In genomic region chr19:12913011-12913561, GRCh38 we compare ENCODE assay signal across 9 cellular contexts. TPM values are rescaled to one million over a fixed set of nuclear protein-coding genes. Genes with fewer than 3 reads are reported as not detected.
DNase-seq lines count a peak whose midpoint lies in the region; ATAC-seq, FAIRE-seq and TF ChIP-seq lines count a peak whose summit lies in the region.
"Had no signal": no experiment of that assay in that cellular context is flagged by ENCODE, and none has a peak within 500 bp of the region (broad histone marks: within the 10 kb centered on the region; RNA-seq: fewer than 3 reads in every experiment).

No MANE protein-coding gene starts in this region.

- no TSS peak for BruUV-seq in K562 (replicated peaks; lab: Mats Ljungman, UMichigan)

- TF ChIP-seq CTCF in K562 (IDR thresholded peaks at IDR 0.05 in 2 of 3, conservative IDR thresholded peaks at IDR 0.05 in 1 of 3; ENCODE audit: insufficient read depth in 2 of 3, low read depth in 1 of 3, low read length in 3 of 3) (no peak), spleen (IDR thresholded peaks at IDR 0.05 in 8 of 11, conservative IDR thresholded peaks at IDR 0.05 in 3 of 11) (no peak), foreskin keratinocyte (conservative IDR thresholded peaks at IDR 0.05) (no peak)

- H4K20me1 ChIP-seq in K562 (replicated peaks; ENCODE audit: control insufficient read depth, insufficient read depth, low read length), result no peaks in the 10 kb centered on the region

- H3K36me3 ChIP-seq in K562 (ENCODE audit: control insufficient read depth, insufficient read depth, low read length) (no peaks in the 10 kb centered on the region), spleen (no peaks in the 10 kb centered on the region)

- TF ChIP-seq POLR2A in K562 (conservative IDR thresholded peaks at IDR 0.05) (no peak), spleen (IDR thresholded peaks at IDR 0.05) (no peak)

- TF ChIP-seq RAD21 in K562 (CRISPR knock-in tag; conservative IDR thresholded peaks at IDR 0.05 in 1 of 2, IDR thresholded peaks at IDR 0.05 in 1 of 2), result no peak

- peak overlapping the region; percentile 20 to 86; a peak in 3 of 4 replicates for H3K9ac ChIP-seq in K562 (ENCODE audit: insufficient read depth in 1 of 2, low read depth in 2 of 2, low read length in 2 of 2)

- ATAC-seq in K562 (peak; percentile 29), foreskin keratinocyte (no peak), GM19455 (IDR thresholded peaks at IDR 0.05; ENCODE audit: unreplicated experiment) (no peak)

- H3K27me3 ChIP-seq in K562 (ENCODE audit: control insufficient read depth in 2 of 2, insufficient read depth in 2 of 2, low read length in 2 of 2), result no peaks in the 10 kb centered on the region
- no peaks in the 10 kb centered on the region for H3K27me3 ChIP-seq in spleen (replicated peaks in 1 of 7)
- no peaks in the 10 kb centered on the region for H3K27me3 ChIP-seq in foreskin keratinocyte

- no peak for TF ChIP-seq EP300 in K562 (IDR thresholded peaks at IDR 0.05; ENCODE audit: low read length)

- no peaks in the 10 kb centered on the region for H3K9me1 ChIP-seq in K562 (ENCODE audit: control insufficient read depth, insufficient read depth, low read length)

- intact Hi-C loops in K562 (cut with micrococcal nuclease), result no loop called here
- intact Hi-C loops in spleen (cut with DNase I; ENCODE audit: low total_unique reads), result no loop called here

- H3K4me2 ChIP-seq in K562 (ENCODE audit: insufficient read depth, low read length), result peak overlapping the region; percentile 34

- H2AFZ ChIP-seq in K562 (ENCODE audit: low read depth, low read length), result peak overlapping the region; percentile 77

- H3K27ac ChIP-seq in K562 (ENCODE audit: extremely low read depth, low read depth, low read length) (no peak overlapping the region; the same call in 2 of the 3 replicates), spleen (peak overlapping the region; percentile 42 to 86 (median 73)), foreskin keratinocyte (no peak overlapping the region)

- CTCF ChIA-PET in K562 (lab: Yijun Ruan, JAX; ENCODE audit: low intra/inter-chr PET ratio), result no interaction called here

- in situ Hi-C loops in K562 (cut with MboI), result no loop called here

- H3K79me2 ChIP-seq in K562 (ENCODE audit: control insufficient read depth, insufficient read depth, low read length), result no peaks in the 10 kb centered on the region

- WGBS in K562 (ENCODE audit: insufficient coverage, low coverage, missing lambda C conversion rate), result 27% methylated on average over 22 of the region's 22 CpGs
- 24 to 46% (median 27%) methylated on average over 22 of the region's 22 CpGs for WGBS in spleen, 5 donors

- peak; percentile 19 for FAIRE-seq in K562 (lab: Jason Lieb, UNC)
- FAIRE-seq: endometrium had no signal

- DNase-seq in DMS53 (lab: John Stamatoyannopoulos, UW) (peak; percentile 92), NCI-H2081 treated with DMSO at 0.1 percent for 48 hours (lab: John Stamatoyannopoulos, UW) (peak; percentile 95), K562 (ENCODE audit: extremely low read depth in 1 of 4, low spot score in 3 of 4) (peak in 3 of 4 experiments; percentile 18 to 24 (median 21)), islet precursor cell (peak; percentile 65), spleen (no peak), 8988T (no peak), foreskin keratinocyte (no peak)

- H3K4me1 ChIP-seq in K562 (replicated peaks in 1 of 2; ENCODE audit: control insufficient read depth in 2 of 2, insufficient read depth in 2 of 2, low read length in 2 of 2) (peaks cover 15 to 25% of the 10 kb centered on the region in 2 experiments), spleen (peaks cover 5 to 31% (median 24%) of the 10 kb centered on the region in 6 donors), foreskin keratinocyte (no peaks in the 10 kb centered on the region)

- no peak overlapping the region for H3K4me3 ChIP-seq in K562
- H3K4me3 ChIP-seq in spleen, result peak overlapping the region in 1 of 8 donors; percentile 38

- H3K9me3 ChIP-seq in K562 (replicated peaks; ENCODE audit: control insufficient read depth, insufficient read depth, low read depth, low read length) (no peaks in the 10 kb centered on the region), spleen (no peaks in the 10 kb centered on the region)

- POLR2A ChIA-PET in K562 (lab: Yijun Ruan, JAX), result interaction anchor here (0.7 to 2.3 kb wide), 13 partner anchors 9 to 37 kb away, joined by 3 to 8 read pairs (median 3); partner anchors contain the start of genes GCDH and KLF1

RNA-seq across cellular contexts. Expression of gene SYCE2, which starts 6.0 kb away (rescaled TPM):
- total RNA-seq in K562 (2011; cell fraction: chromatin; rRNA removed; ENCODE audit: low replicate concordance), result 1.0 TPM in 1 of 2 replicates, not detected in the other
- not detected in 2 replicates for total RNA-seq in K562 (2011; cell fraction: nucleolus; rRNA removed)
- not detected in 2 replicates for total RNA-seq in K562 (2011; cell fraction: nucleoplasm; rRNA removed)
- total RNA-seq in K562 (2014; rRNA removed), result 0.98 and 1.5 TPM in 2 replicates
- total RNA-seq in K562 (2014; rRNA removed; fragmentation: Illumina TruSeq; extraction: Trizol), result 0.57 and 1.2 TPM in 2 replicates
- 0.62 and 0.79 TPM in 2 replicates for total RNA-seq in K562 (2015; rRNA removed; fragmentation: Illumina TruSeq; extraction: Trizol)
- 0.67 and 0.69 TPM in 2 replicates for total RNA-seq in K562 (2021)
- 1.2 and 1.7 TPM in 2 replicates for polyA plus RNA-seq in K562 (2011; rRNA removed)
- polyA plus RNA-seq in K562 (2011; cell fraction: cytosol; rRNA removed), result 0.96 and 1.1 TPM in 2 replicates
- 0.46 and 0.77 TPM in 2 replicates for polyA plus RNA-seq in K562 (2011; cell fraction: nucleus; rRNA removed)
- 1.4 and 4.3 TPM in 2 replicates for polyA plus RNA-seq in K562 (2012)
- 2.1 TPM in 2 replicates for polyA plus RNA-seq in K562 (2014; fragmentation: Illumina TruSeq; extraction: Trizol)
- polyA plus RNA-seq in K562 (2014; fragmentation: Nextera tagmentation; extraction: Ambion mirVana), result under 1 TPM; 0.92 to 0.99 TPM
- polyA plus RNA-seq in K562 (2014; rRNA removed), result 0.85 and 2.1 TPM in 2 replicates
- polyA minus RNA-seq in K562 (2011; rRNA and poly(A)+ RNA removed), result 0.36 TPM in 1 of 2 replicates, not detected in the other
- 1.5 TPM in 1 of 2 replicates, not detected in the other for polyA minus RNA-seq in K562 (2011; cell fraction: cytosol; rRNA and poly(A)+ RNA removed)
- polyA minus RNA-seq in K562 (2011; cell fraction: nucleus; rRNA and poly(A)+ RNA removed), result not detected in 2 replicates
- total RNA-seq in spleen, result under 1 TPM in 1 of 7 donors, not detected in 6; 0.74 TPM
- under 1 TPM; 0.29 to 0.85 (median 0.30) TPM for polyA plus RNA-seq in spleen
- 0.32 and 0.37 TPM in 2 replicates for total RNA-seq in foreskin keratinocyte
- 0.38 and 0.41 TPM in 2 replicates for polyA plus RNA-seq in foreskin keratinocyte

RNA-seq across cellular contexts. Expression of gene FARSA, which starts 20.4 kb away (rescaled TPM):
- total RNA-seq in K562 (2011; cell fraction: chromatin; rRNA removed; ENCODE audit: low replicate concordance), result 40.0 and 119 TPM in 2 replicates
- total RNA-seq in K562 (2011; cell fraction: nucleolus; rRNA removed), result 123 and 134 TPM in 2 replicates
- 41.9 and 67.4 TPM in 2 replicates for total RNA-seq in K562 (2011; cell fraction: nucleoplasm; rRNA removed)
- total RNA-seq in K562 (2014; rRNA removed) (186 and 188 TPM in 2 replicates), K562 (2014; rRNA removed; fragmentation: Illumina TruSeq; extraction: Trizol) (23.7 and 36.8 TPM in 2 replicates), K562 (2015; rRNA removed; fragmentation: Illumina TruSeq; extraction: Trizol) (89.6 and 102 TPM in 2 replicates), K562 (2021) (237 TPM in 2 replicates), spleen (10 to 100 TPM; 32.8 to 49.9 (median 42.2) TPM), foreskin keratinocyte (79.8 and 90.9 TPM in 2 replicates)
- polyA plus RNA-seq in K562 (2011; rRNA removed) (25.2 and 39.6 TPM in 2 replicates), K562 (2014; fragmentation: Illumina TruSeq; extraction: Trizol) (173 and 186 TPM in 2 replicates), K562 (2014; fragmentation: Nextera tagmentation; extraction: Ambion mirVana) (10 to 100 TPM; 32.6 to 40.0 TPM), K562 (2014; rRNA removed) (117 and 142 TPM in 2 replicates), spleen (10 to 100 TPM; 25.1 to 55.4 (median 36.3) TPM), foreskin keratinocyte (106 and 116 TPM in 2 replicates)
- polyA plus RNA-seq in K562 (2011; cell fraction: cytosol; rRNA removed), result 37.9 and 94.3 TPM in 2 replicates
- 112 and 187 TPM in 2 replicates for polyA plus RNA-seq in K562 (2011; cell fraction: nucleus; rRNA removed)
- 137 and 208 TPM in 2 replicates for polyA plus RNA-seq in K562 (2012)
- 10.9 and 13.1 TPM in 2 replicates for polyA minus RNA-seq in K562 (2011; rRNA and poly(A)+ RNA removed)
- polyA minus RNA-seq in K562 (2011; cell fraction: cytosol; rRNA and poly(A)+ RNA removed), result 49.3 and 54.1 TPM in 2 replicates
- 39.9 and 40.1 TPM in 2 replicates for polyA minus RNA-seq in K562 (2011; cell fraction: nucleus; rRNA and poly(A)+ RNA removed)

RNA-seq across cellular contexts. Expression of gene GCDH, which starts 22.1 kb away (rescaled TPM):
- 55.0 and 139 TPM in 2 replicates for total RNA-seq in K562 (2011; cell fraction: chromatin; rRNA removed; ENCODE audit: low replicate concordance)
- 92.4 and 115 TPM in 2 replicates for total RNA-seq in K562 (2011; cell fraction: nucleolus; rRNA removed)
- 67.1 and 68.3 TPM in 2 replicates for total RNA-seq in K562 (2011; cell fraction: nucleoplasm; rRNA removed)
- 25.7 and 37.9 TPM in 2 replicates for total RNA-seq in K562 (2014; rRNA removed)
- total RNA-seq in K562 (2014; rRNA removed; fragmentation: Illumina TruSeq; extraction: Trizol), result 11.5 and 17.7 TPM in 2 replicates
- 19.1 and 21.3 TPM in 2 replicates for total RNA-seq in K562 (2015; rRNA removed; fragmentation: Illumina TruSeq; extraction: Trizol)
- total RNA-seq in K562 (2021), result 40.1 and 47.5 TPM in 2 replicates
- polyA plus RNA-seq in K562 (2011; rRNA removed), result 16.8 and 19.8 TPM in 2 replicates
- polyA plus RNA-seq in K562 (2011; cell fraction: cytosol; rRNA removed), result 38.3 and 58.8 TPM in 2 replicates
- 44.2 and 61.1 TPM in 2 replicates for polyA plus RNA-seq in K562 (2011; cell fraction: nucleus; rRNA removed)
- 12.4 and 34.6 TPM in 2 replicates for polyA plus RNA-seq in K562 (2012)
- 20.6 and 38.9 TPM in 2 replicates for polyA plus RNA-seq in K562 (2014; fragmentation: Illumina TruSeq; extraction: Trizol)
- polyA plus RNA-seq in K562 (2014; fragmentation: Nextera tagmentation; extraction: Ambion mirVana), result 1 to 10 TPM; 2.9 to 5.5 TPM
- 44.7 and 50.8 TPM in 2 replicates for polyA plus RNA-seq in K562 (2014; rRNA removed)
- 12.1 and 21.1 TPM in 2 replicates for polyA minus RNA-seq in K562 (2011; rRNA and poly(A)+ RNA removed)
- 17.9 and 18.6 TPM in 2 replicates for polyA minus RNA-seq in K562 (2011; cell fraction: cytosol; rRNA and poly(A)+ RNA removed)
- 26.5 and 27.9 TPM in 2 replicates for polyA minus RNA-seq in K562 (2011; cell fraction: nucleus; rRNA and poly(A)+ RNA removed)
- 10 to 100 TPM; 19.0 to 48.4 (median 29.3) TPM for total RNA-seq in spleen
- polyA plus RNA-seq in spleen, result 10 to 100 TPM; 16.3 to 29.4 (median 20.1) TPM
- 18.6 and 21.5 TPM in 2 replicates for total RNA-seq in foreskin keratinocyte
- 17.8 and 21.4 TPM in 2 replicates for polyA plus RNA-seq in foreskin keratinocyte

RNA-seq across cellular contexts. Expression of gene CALR, which starts 25.3 kb away (rescaled TPM):
- 1,154 and 1,519 TPM in 2 replicates for total RNA-seq in K562 (2011; cell fraction: chromatin; rRNA removed; ENCODE audit: low replicate concordance)
- total RNA-seq in K562 (2011; cell fraction: nucleolus; rRNA removed), result 2,017 and 2,086 TPM in 2 replicates
- 1,334 and 1,801 TPM in 2 replicates for total RNA-seq in K562 (2011; cell fraction: nucleoplasm; rRNA removed)
- total RNA-seq in K562 (2014; rRNA removed) (673 and 912 TPM in 2 replicates), K562 (2014; rRNA removed; fragmentation: Illumina TruSeq; extraction: Trizol) (473 and 509 TPM in 2 replicates), K562 (2015; rRNA removed; fragmentation: Illumina TruSeq; extraction: Trizol) (794 and 811 TPM in 2 replicates), K562 (2021) (730 and 790 TPM in 2 replicates), spleen (100 to 1,000 TPM; 306 to 828 (median 571) TPM), foreskin keratinocyte (1,472 and 1,606 TPM in 2 replicates)
- polyA plus RNA-seq in K562 (2011; rRNA removed) (628 and 644 TPM in 2 replicates), K562 (2014; fragmentation: Illumina TruSeq; extraction: Trizol) (643 and 731 TPM in 2 replicates), K562 (2014; fragmentation: Nextera tagmentation; extraction: Ambion mirVana) (100 to 1,000 TPM; 126 to 147 TPM), K562 (2014; rRNA removed) (642 and 658 TPM in 2 replicates), spleen (100 to 1,000 TPM; 150 to 194 (median 193) TPM), foreskin keratinocyte (1,259 and 1,387 TPM in 2 replicates)
- 488 and 529 TPM in 2 replicates for polyA plus RNA-seq in K562 (2011; cell fraction: cytosol; rRNA removed)
- polyA plus RNA-seq in K562 (2011; cell fraction: nucleus; rRNA removed), result 369 and 585 TPM in 2 replicates
- 684 and 846 TPM in 2 replicates for polyA plus RNA-seq in K562 (2012)
- polyA minus RNA-seq in K562 (2011; rRNA and poly(A)+ RNA removed), result 673 and 889 TPM in 2 replicates
- 377 and 404 TPM in 2 replicates for polyA minus RNA-seq in K562 (2011; cell fraction: cytosol; rRNA and poly(A)+ RNA removed)
- 138 and 244 TPM in 2 replicates for polyA minus RNA-seq in K562 (2011; cell fraction: nucleus; rRNA and poly(A)+ RNA removed)

RNA-seq across cellular contexts. Expression of gene KLF1, which starts 26.1 kb away (rescaled TPM):
- total RNA-seq in K562 (2011; cell fraction: chromatin; rRNA removed; ENCODE audit: low replicate concordance), result 6.4 and 26.3 TPM in 2 replicates
- total RNA-seq in K562 (2011; cell fraction: nucleolus; rRNA removed), result 42.0 and 42.9 TPM in 2 replicates
- 23.0 and 24.3 TPM in 2 replicates for total RNA-seq in K562 (2011; cell fraction: nucleoplasm; rRNA removed)
- 163 and 229 TPM in 2 replicates for total RNA-seq in K562 (2014; rRNA removed)
- 26.9 and 40.3 TPM in 2 replicates for total RNA-seq in K562 (2014; rRNA removed; fragmentation: Illumina TruSeq; extraction: Trizol)
- 76.4 and 81.8 TPM in 2 replicates for total RNA-seq in K562 (2015; rRNA removed; fragmentation: Illumina TruSeq; extraction: Trizol)
- total RNA-seq in K562 (2021), result 144 and 168 TPM in 2 replicates
- 47.3 and 58.8 TPM in 2 replicates for polyA plus RNA-seq in K562 (2011; rRNA removed)
- polyA plus RNA-seq in K562 (2011; cell fraction: cytosol; rRNA removed), result 72.0 and 223 TPM in 2 replicates
- polyA plus RNA-seq in K562 (2011; cell fraction: nucleus; rRNA removed), result 45.6 and 85.0 TPM in 2 replicates
- polyA plus RNA-seq in K562 (2012), result 70.7 and 93.0 TPM in 2 replicates
- 38.0 and 76.5 TPM in 2 replicates for polyA plus RNA-seq in K562 (2014; fragmentation: Illumina TruSeq; extraction: Trizol)
- polyA plus RNA-seq in K562 (2014; fragmentation: Nextera tagmentation; extraction: Ambion mirVana), result 1 to 10 TPM; 8.4 to 9.3 TPM
- 111 and 113 TPM in 2 replicates for polyA plus RNA-seq in K562 (2014; rRNA removed)
- polyA minus RNA-seq in K562 (2011; rRNA and poly(A)+ RNA removed), result 11.6 and 17.2 TPM in 2 replicates
- 35.4 and 37.3 TPM in 2 replicates for polyA minus RNA-seq in K562 (2011; cell fraction: cytosol; rRNA and poly(A)+ RNA removed)
- polyA minus RNA-seq in K562 (2011; cell fraction: nucleus; rRNA and poly(A)+ RNA removed), result 23.3 and 27.4 TPM in 2 replicates
- total RNA-seq in spleen, result 10 to 100 TPM in 1 of 7 donors, 1 to 10 TPM in 3, under 1 TPM in 2, not detected in 1; 0.44 to 13.0 (median 2.7) TPM
- polyA plus RNA-seq in spleen, result under 1 TPM; 0.13 to 0.67 (median 0.33) TPM
- 0.11 TPM in 1 of 2 replicates, not detected in the other for total RNA-seq in foreskin keratinocyte
- polyA plus RNA-seq in foreskin keratinocyte, result 0.11 and 0.12 TPM in 2 replicates

Comparison
In these comparisons a context has a peak if more than half of its experiments do, and no peak if none do; other contexts are left out.
1. DNase-seq: peak in DMS53 (single experiment), NCI-H2081 treated with DMSO at 0.1 percent for 48 hours (single experiment), K562 (3 of 4) and islet precursor cell (single experiment); none in spleen (single experiment), 8988T (single experiment) and foreskin keratinocyte (0 of 2).
2. H3K27ac ChIP-seq: peak in spleen (8 of 8); none in K562 (single experiment) and foreskin keratinocyte (single experiment).